ENCODE assay signal across 18 cellular contexts in the genomic region with DNA sequence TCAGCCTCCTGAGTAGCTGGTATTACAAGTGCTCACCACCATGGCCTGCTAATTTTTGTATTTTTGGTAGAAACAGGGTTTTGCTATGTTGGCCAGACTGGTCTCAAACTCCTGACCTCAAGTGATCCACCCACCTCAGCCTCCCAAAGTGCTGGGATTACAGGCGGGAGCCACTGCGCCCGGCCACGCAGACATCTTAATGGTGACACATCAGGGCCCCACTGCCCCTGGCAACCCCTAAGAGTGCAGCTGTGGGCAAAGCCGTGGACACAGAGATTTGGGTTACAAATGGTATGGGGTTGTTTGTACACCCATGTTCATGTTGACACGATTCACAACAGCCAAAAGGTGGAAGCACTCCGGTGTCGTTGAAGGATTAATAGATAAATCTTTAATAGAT. TPM values are rescaled to one million over a fixed set of nuclear protein-coding genes. Genes with fewer than 3 reads are reported as not detected.
DNase-seq lines count a peak whose midpoint lies in the region; ATAC-seq and TF ChIP-seq lines count a peak whose summit lies in the region.
"Had no signal": no experiment of that assay in that cellular context is flagged by ENCODE, and none has a peak within 500 bp of the region (broad histone marks: within the 10 kb centered on the region; RNA-seq: fewer than 3 reads in every experiment).

No MANE protein-coding gene starts in this region.

- H3K36me3 ChIP-seq in left lung (peaks cover 0 to 100% of the 10 kb centered on the region in 2 donors), tibial artery (peaks cover 61 to 95% (median 87%) of the 10 kb centered on the region in 3 donors)

- peak overlapping the region; percentile 26 for H3K27ac Mint-ChIP-seq in activated T-cell treated with anti-CD3 and anti-CD28 coated beads, Interleukin-2, amount 50 U/mL, for 24 hours
- peak overlapping the region; percentile 33 for H3K27ac Mint-ChIP-seq in activated T-helper 17 cell treated with anti-CD3 and anti-CD28 coated beads, Interleukin-2, amount 50 U/mL, for 72 hours
- H3K27ac Mint-ChIP-seq: activated CD8-positive, alpha-beta memory T cell treated with anti-CD3 and anti-CD28 coated beads, Interleukin-2, amount 10 ng/mL, durations not matched to agents 7 days and 5 days had no signal

- H3K4me1 ChIP-seq in left lung (peaks cover 14 to 66% of the 10 kb centered on the region in 2 donors), tibial artery (peaks cover 4 to 41% (median 25%) of the 10 kb centered on the region in 4 donors)
- H3K4me1 ChIP-seq: pancreas had no signal

- H3K36me3 Mint-ChIP-seq in activated T-cell treated with anti-CD3 and anti-CD28 coated beads, Interleukin-2, amount 50 U/mL, for 24 hours (ENCODE audit: low read depth), result peaks cover 74% of the 10 kb centered on the region
- peaks cover 81% of the 10 kb centered on the region for H3K36me3 Mint-ChIP-seq in activated T-helper 17 cell treated with anti-CD3 and anti-CD28 coated beads, Interleukin-2, amount 50 U/mL, for 72 hours (ENCODE audit: low read depth)

- ATAC-seq in activated T-helper 17 cell treated with anti-CD3 and anti-CD28 coated beads, Interleukin-2, amount 50 U/mL, for 72 hours (replicated peaks), result no peak
- ATAC-seq in left lung (no peak), GM19035 (IDR thresholded peaks at IDR 0.05; ENCODE audit: unreplicated experiment) (no peak)
- ATAC-seq: A549; activated CD8-positive, alpha-beta memory T cell treated with anti-CD3 and anti-CD28 coated beads, Interleukin-2, amount 10 ng/mL, durations not matched to agents 7 days and 5 days; stimulated activated effector memory CD8-positive, alpha-beta T cell treated with anti-CD3 and anti-CD28 coated beads, Interleukin-12 subunit alpha, Interleukin-12 subunit beta, amount 100 ng/mL, for 72 hours had no signal

- H3K4me1 Mint-ChIP-seq in activated T-cell treated with anti-CD3 and anti-CD28 coated beads, Interleukin-2, amount 50 U/mL, for 24 hours (ENCODE audit: low read depth), result peaks cover 31% of the 10 kb centered on the region
- H3K4me1 Mint-ChIP-seq in activated T-helper 17 cell treated with anti-CD3 and anti-CD28 coated beads, Interleukin-2, amount 50 U/mL, for 72 hours, result peaks cover 21% of the 10 kb centered on the region

- no peak overlapping the region for H3K4me3 Mint-ChIP-seq in activated T-cell treated with anti-CD3 and anti-CD28 coated beads, Interleukin-2, amount 50 U/mL, for 24 hours
- peak overlapping the region; percentile 51 for H3K4me3 Mint-ChIP-seq in activated T-helper 17 cell treated with anti-CD3 and anti-CD28 coated beads, Interleukin-2, amount 50 U/mL, for 72 hours
- H3K4me3 Mint-ChIP-seq: activated CD8-positive, alpha-beta memory T cell treated with anti-CD3 and anti-CD28 coated beads, Interleukin-2, amount 10 ng/mL, durations not matched to agents 7 days and 5 days; stimulated activated effector memory CD8-positive, alpha-beta T cell treated with anti-CD3 and anti-CD28 coated beads, Interleukin-12 subunit alpha, Interleukin-12 subunit beta, amount 100 ng/mL, for 72 hours had no signal

- H3K4me3 ChIP-seq in left lung, result no peak overlapping the region
- H3K4me3 ChIP-seq in tibial artery, result no peak overlapping the region
- H3K4me3 ChIP-seq: A549, adrenal gland, pancreas, SK-N-MC had no signal

- DNase-seq in activated T-cell treated with anti-CD3 and anti-CD28 coated beads, Interleukin-2, amount 50 U/mL, for 24 hours, result no peak
- no peak for DNase-seq in activated T-cell treated with anti-CD3 and anti-CD28 coated beads, Interleukin-2, amount 50 U/mL, for 48 hours
- DNase-seq in left lung (no peak), tibial artery (peak in 1 of 2 donors; percentile 48), NCI-H446 treated with DMSO at 0.1 percent for 48 hours (lab: John Stamatoyannopoulos, UW) (no peak)
- no peak for DNase-seq in activated CD4-positive, CD25-positive, alpha-beta regulatory T cell treated with anti-CD3 and anti-CD28 coated beads, Interleukin-2, amount 50 U/mL, for 72 hours
- DNase-seq: activated CD8-positive, alpha-beta memory T cell treated with anti-CD3 and anti-CD28 coated beads, Interleukin-2, amount 10 ng/mL, durations not matched to agents 7 days and 5 days; islet precursor cell; NCI-H1417 treated with DMSO at 0.1 percent for 48 hours; NCI-H345 had no signal

- no peaks in the 10 kb centered on the region for H3K27me3 Mint-ChIP-seq in activated T-cell treated with anti-CD3 and anti-CD28 coated beads, Interleukin-2, amount 50 U/mL, for 24 hours
- no peaks in the 10 kb centered on the region for H3K27me3 Mint-ChIP-seq in activated T-helper 17 cell treated with anti-CD3 and anti-CD28 coated beads, Interleukin-2, amount 50 U/mL, for 72 hours
- H3K27me3 Mint-ChIP-seq: activated CD8-positive, alpha-beta memory T cell treated with anti-CD3 and anti-CD28 coated beads, Interleukin-2, amount 10 ng/mL, durations not matched to agents 7 days and 5 days had no signal

- H3K9me3 ChIP-seq in left lung, result no peaks in the 10 kb centered on the region
- H3K9me3 ChIP-seq in tibial artery, result no peaks in the 10 kb centered on the region
- H3K9me3 ChIP-seq: A549, adrenal gland, pancreas had no signal

- no peak for TF ChIP-seq CTCF in left lung (IDR thresholded peaks at IDR 0.05)
- no peak for TF ChIP-seq CTCF in tibial artery (IDR thresholded peaks at IDR 0.05)

- no peaks in the 10 kb centered on the region for H3K9me3 Mint-ChIP-seq in activated T-cell treated with anti-CD3 and anti-CD28 coated beads, Interleukin-2, amount 50 U/mL, for 24 hours
- no peaks in the 10 kb centered on the region for H3K9me3 Mint-ChIP-seq in activated T-helper 17 cell treated with anti-CD3 and anti-CD28 coated beads, Interleukin-2, amount 50 U/mL, for 72 hours
- H3K9me3 Mint-ChIP-seq: stimulated activated effector memory CD8-positive, alpha-beta T cell treated with anti-CD3 and anti-CD28 coated beads, Interleukin-12 subunit alpha, Interleukin-12 subunit beta, amount 100 ng/mL, for 72 hours had no signal

- intact Hi-C loops in left lung (cut with DNase I), result no loop called here
- intact Hi-C loops in tibial artery (cut with DNase I; ENCODE audit: low total_unique reads), result no loop called here

- H3K27me3 ChIP-seq in left lung, result no peaks in the 10 kb centered on the region
- no peaks in the 10 kb centered on the region for H3K27me3 ChIP-seq in tibial artery
- H3K27me3 ChIP-seq: adrenal gland, pancreas had no signal

- peak overlapping the region; percentile 33 to 83 for H3K27ac ChIP-seq in left lung
- peak overlapping the region; percentile 78 to 83 for H3K27ac ChIP-seq in tibial artery
- H3K27ac ChIP-seq: A549, KMS-11, SK-N-MC had no signal

RNA-seq across cellular contexts. Expression of a gene that starts 29.8 kb away (rescaled TPM):
- total RNA-seq in activated T-helper 17 cell treated with anti-CD3 and anti-CD28 coated beads, Interleukin-2, amount 50 U/mL, for 72 hours, result 1 to 10 TPM; 5.8 to 8.5 TPM
- 100 to 1,000 TPM in 1 of 2 donors, 10 to 100 TPM in 1; 90.8 to 116 TPM for total RNA-seq in left lung

RNA-seq across cellular contexts. Expression of a gene that starts 46.8 kb away (rescaled TPM):
- total RNA-seq in activated T-helper 17 cell treated with anti-CD3 and anti-CD28 coated beads, Interleukin-2, amount 50 U/mL, for 72 hours, result 10 to 100 TPM; 20.0 to 22.5 TPM
- 10 to 100 TPM; 45.6 to 57.5 TPM for total RNA-seq in left lung

RNA-seq across cellular contexts. Expression of a gene that starts 58.5 kb away (rescaled TPM):
- total RNA-seq in activated T-helper 17 cell treated with anti-CD3 and anti-CD28 coated beads, Interleukin-2, amount 50 U/mL, for 72 hours, result under 1 TPM; 0.54 to 0.79 TPM
- total RNA-seq in left lung, result 1 to 10 TPM; 1.2 to 1.6 TPM

Comparison
In these comparisons a context has a peak if more than half of its experiments do, and no peak if none do; other contexts are left out.
1. RNA of a gene that starts 29.8 kb away (total RNA-seq): 90.8 to 116 TPM in left lung; 5.8 to 8.5 TPM in activated T-helper 17 cell treated with anti-CD3 and anti-CD28 coated beads, Interleukin-2, amount 50 U/mL, for 72 hours; every median in the first group is over 4 times any median in the second.